In the genomic region with DNA sequence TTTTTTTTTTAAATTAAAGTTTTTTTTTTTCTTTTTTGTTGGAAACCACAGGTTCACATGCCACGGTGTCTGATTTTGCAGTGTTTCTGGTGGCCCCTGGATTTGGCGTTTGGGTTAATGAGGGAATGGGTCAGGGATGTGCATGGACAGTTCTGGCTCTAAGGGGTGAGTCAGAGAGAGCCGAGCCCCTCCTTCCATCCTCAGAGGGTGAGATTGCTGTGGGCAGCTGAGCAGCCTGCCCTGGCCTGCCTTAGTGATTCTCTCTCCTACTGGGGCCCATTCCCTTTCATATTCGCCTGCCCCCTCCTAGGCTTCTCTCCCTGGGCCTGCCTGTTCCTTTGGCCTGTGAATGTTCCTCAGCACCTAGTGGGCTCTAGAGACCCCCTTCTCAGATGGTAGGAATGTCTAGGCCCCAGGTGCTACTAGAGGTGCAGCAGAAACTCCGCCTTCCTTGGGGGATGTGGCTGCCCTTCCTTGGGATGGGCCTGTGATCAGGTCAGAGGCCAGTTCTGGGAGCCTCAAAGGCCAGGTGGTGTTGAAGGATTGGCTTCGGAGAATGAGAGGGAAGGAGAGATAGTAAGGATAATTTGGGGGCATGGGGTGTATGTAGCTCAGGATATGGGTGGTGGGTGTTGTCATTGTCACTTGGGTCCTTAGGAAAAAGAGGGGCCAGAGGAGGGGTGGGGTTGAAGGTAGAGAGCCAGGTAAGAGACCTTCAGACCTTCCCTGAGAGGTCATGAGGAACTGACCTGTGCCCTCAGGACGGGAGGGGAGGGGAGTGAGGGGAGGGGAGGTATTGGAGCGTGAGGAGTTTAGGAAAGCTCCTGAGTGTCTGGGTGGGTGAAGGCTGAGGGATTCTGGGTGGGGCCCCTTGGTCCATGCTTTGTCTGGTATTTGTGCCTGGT, we compare ENCODE assay signal across 11 cellular contexts. TPM values are rescaled to one million over a fixed set of nuclear protein-coding genes. Genes with fewer than 3 reads are reported as not detected.
DNase-seq lines count a peak whose midpoint lies in the region; ATAC-seq, FAIRE-seq and TF ChIP-seq lines count a peak whose summit lies in the region.
"Had no signal": no experiment of that assay in that cellular context is flagged by ENCODE, and none has a peak within 500 bp of the region (broad histone marks: within the 10 kb centered on the region; RNA-seq: fewer than 3 reads in every experiment).

No MANE protein-coding gene starts in this region.

- 0 out of 2 replicates have a peak overlapping the region, but pooled peaks have one; percentile 13 for H3K4me2 ChIP-seq in HCT116 (ENCODE audit: low read length)
- H3K4me2 ChIP-seq in K562 (ENCODE audit: insufficient read depth, low read length) = no peak overlapping the region

- H4K20me1 ChIP-seq in HCT116 (ENCODE audit: insufficient read depth) (peaks cover 4% of the 10 kb centered on the region; the same call in 1 of the 2 replicates), K562 (replicated peaks; ENCODE audit: control insufficient read depth, insufficient read depth, low read length) (0 out of 2 replicates have a peak, but pooled peaks cover 7% of the 10 kb centered on the region)

- RAD21 ChIA-PET in HCT116 (lab: Charles Lee; ENCODE audit: low non-redundant PET in 1 of 2, low total read pairs in 2 of 2, uncharacterized antibody in 2 of 2, unreplicated experiment in 2 of 2) = no interaction called here

- no TSS peak for BruUV-seq in A673 (replicated peaks; lab: Mats Ljungman, UMichigan)
- BruUV-seq in HCT116 (replicated peaks; lab: Mats Ljungman, UMichigan) = no TSS peak
- BruUV-seq in K562 (replicated peaks; lab: Mats Ljungman, UMichigan) = no TSS peak

- H3K27ac ChIP-seq in A673 (ENCODE audit: low read depth, low read length, poor library complexity, severe bottlenecking) (peak overlapping the region; percentile 64), HCT116 (ENCODE audit: low read depth, low read length) (no peak overlapping the region), K562 (ENCODE audit: extremely low read depth, low read depth, low read length) (no peak overlapping the region)

- ATAC-seq in HCT116 (no peak), K562 (peak; percentile 14), HG02642 (IDR thresholded peaks at IDR 0.05; ENCODE audit: poor library complexity, unreplicated experiment) (no peak)

- H3K4me3 ChIP-seq in A673 (ENCODE audit: low read depth, low read length, poor library complexity, severe bottlenecking) (no peak overlapping the region), HCT116 (replicated peaks in 1 of 2; ENCODE audit: low read depth in 1 of 2, low read length in 2 of 2) (no peak overlapping the region), K562 (no peak overlapping the region)

- 70% methylated on average over 8 of the region's 8 CpGs for WGBS in K562 (ENCODE audit: insufficient coverage, low coverage, missing lambda C conversion rate)

- TF ChIP-seq POLR2A in HCT116 (IDR thresholded peaks at IDR 0.05; ENCODE audit: borderline replicate concordance, extremely low read depth, insufficient read depth, insufficient read length) (no peak), K562 (conservative IDR thresholded peaks at IDR 0.05) (no peak)

- TF ChIP-seq RAD21 in HCT116 (IDR thresholded peaks at IDR 0.05; ENCODE audit: low read depth) (no peak), K562 (CRISPR knock-in tag; conservative IDR thresholded peaks at IDR 0.05 in 1 of 2, IDR thresholded peaks at IDR 0.05 in 1 of 2) (no peak)

- no peak for FAIRE-seq in K562 (lab: Jason Lieb, UNC)

- H3K27me3 ChIP-seq in A673 (replicated peaks; ENCODE audit: insufficient read depth, low read depth, low read length, poor library complexity) (no peaks in the 10 kb centered on the region), HCT116 (ENCODE audit: insufficient read depth, low read length) (no peaks in the 10 kb centered on the region), K562 (ENCODE audit: control insufficient read depth in 2 of 2, insufficient read depth in 2 of 2, low read length in 2 of 2) (no peaks in the 10 kb centered on the region)

- no peaks in the 10 kb centered on the region for H3K9me1 ChIP-seq in K562 (ENCODE audit: control insufficient read depth, insufficient read depth, low read length)

- no peak overlapping the region for H2AFZ ChIP-seq in HCT116 (ENCODE audit: low read depth, low read length, poor library complexity, severe bottlenecking)
- H2AFZ ChIP-seq in K562 (ENCODE audit: low read depth, low read length) = no peak overlapping the region

- CTCF ChIA-PET in A673 (lab: Charles Lee) = no interaction called here
- CTCF ChIA-PET in HCT116 (lab: Charles Lee) = interaction anchor here (1.0 to 3.3 kb wide), 3 partner anchors 15 to 34 kb away, joined by 3 to 25 read pairs (median 5); no protein-coding TSS in a partner anchor
- CTCF ChIA-PET in K562 (lab: Yijun Ruan, JAX; ENCODE audit: low intra/inter-chr PET ratio) = no interaction called here

- peaks cover 12% of the 10 kb centered on the region for H3K9me3 ChIP-seq in A673 (ENCODE audit: low read depth, low read length, poor library complexity, severe bottlenecking)
- peaks cover 0 to 6% of the 10 kb centered on the region in 2 experiments; a peak in 1 of 4 replicates for H3K9me3 ChIP-seq in HCT116 (ENCODE audit: control insufficient read depth in 1 of 2, insufficient read depth in 1 of 2, low read depth in 1 of 2, low read length in 2 of 2)
- H3K9me3 ChIP-seq in K562 (replicated peaks; ENCODE audit: control insufficient read depth, insufficient read depth, low read depth, low read length) = no peaks in the 10 kb centered on the region

- TF ChIP-seq CTCF in A673 (conservative IDR thresholded peaks at IDR 0.05; ENCODE audit: low read depth, low read length) (no peak), HCT116 (IDR thresholded peaks at IDR 0.05 in 2 of 3, conservative IDR thresholded peaks at IDR 0.05 in 1 of 3; ENCODE audit: borderline replicate concordance in 1 of 3, insufficient read depth in 1 of 3, low read depth in 2 of 3, low read length in 2 of 3) (no peak), K562 (IDR thresholded peaks at IDR 0.05 in 2 of 3, conservative IDR thresholded peaks at IDR 0.05 in 1 of 3; ENCODE audit: insufficient read depth in 2 of 3, low read depth in 1 of 3, low read length in 3 of 3) (no peak)

- DNase-seq in A673 (ENCODE audit: low spot score) (no peak), HCT116 (ENCODE audit: low read depth, low spot score) (no peak), K562 (ENCODE audit: extremely low read depth in 1 of 4, low spot score in 3 of 4) (no peak), myocyte (ENCODE audit: low read depth) (peak; percentile 59), anterior cingulate cortex (lab: John Stamatoyannopoulos, UW) (no peak), SIG-M5 (lab: John Stamatoyannopoulos, UW) (no peak), NCI-H446 (lab: John Stamatoyannopoulos, UW) (no peak)
- DNase-seq: NCI-H748 treated with DMSO at 0.1 percent for 48 hours; posterior cingulate gyrus; stimulated activated naive CD4-positive, alpha-beta T cell had no signal

- no peaks in the 10 kb centered on the region for H3K9me2 ChIP-seq in HCT116 (ENCODE audit: insufficient read depth)

- H3K4me1 ChIP-seq in A673 (ENCODE audit: insufficient read depth, low read length, poor library complexity, severe bottlenecking) (peaks cover 34% of the 10 kb centered on the region), HCT116 (ENCODE audit: control insufficient read depth in 1 of 2, insufficient read depth in 2 of 2, low read length in 2 of 2) (peaks cover 49 to 82% of the 10 kb centered on the region in 2 experiments), K562 (replicated peaks in 1 of 2; ENCODE audit: control insufficient read depth in 2 of 2, insufficient read depth in 2 of 2, low read length in 2 of 2) (peaks cover 13 to 20% of the 10 kb centered on the region in 2 experiments; a peak in 4 of 5 replicates)

- H3K79me2 ChIP-seq in HCT116 (ENCODE audit: insufficient read depth, low read length) (peaks cover 96% of the 10 kb centered on the region), K562 (ENCODE audit: control insufficient read depth, insufficient read depth, low read length) (peaks cover 94% of the 10 kb centered on the region)

- POLR2A ChIA-PET in A673 (lab: Charles Lee; ENCODE audit: low non-redundant PET) (no interaction called here), HCT116 (lab: Charles Lee) (interaction anchor here (0.8 kb wide), 1 partner anchor 15 kb away, joined by 3 read pairs; no protein-coding TSS in a partner anchor), K562 (lab: Yijun Ruan, JAX) (interaction anchor here (0.9 to 1.8 kb wide), 5 partner anchors 10 to 50 kb away, joined by 3 to 5 read pairs (median 3); no protein-coding TSS in a partner anchor)

- in situ Hi-C loops in K562 (cut with MboI) = no loop called here

- intact Hi-C loops in A673 (cut with micrococcal nuclease; ENCODE audit: unreplicated experiment) = no loop called here
- intact Hi-C loops in HCT116 (cut with micrococcal nuclease) = no loop called here
- intact Hi-C loops in K562 (cut with micrococcal nuclease) = no loop called here

- H3K36me3 ChIP-seq in A673 (ENCODE audit: insufficient read depth, low read length, poor library complexity, severe bottlenecking) = peaks cover 5% of the 10 kb centered on the region
- peaks cover 0 to 20% of the 10 kb centered on the region in 2 experiments; a peak in 1 of 4 replicates for H3K36me3 ChIP-seq in HCT116 (ENCODE audit: control insufficient read depth in 1 of 2, insufficient read depth in 2 of 2, low read length in 2 of 2)
- H3K36me3 ChIP-seq in K562 (ENCODE audit: control insufficient read depth, insufficient read depth, low read length) = peaks cover 68% of the 10 kb centered on the region

- no peak for TF ChIP-seq EP300 in K562 (IDR thresholded peaks at IDR 0.05; ENCODE audit: low read length)

- no peak overlapping the region; the same call in 1 of the 2 replicates for H3K9ac ChIP-seq in HCT116 (ENCODE audit: low read length)
- H3K9ac ChIP-seq in K562 (ENCODE audit: insufficient read depth in 1 of 2, low read depth in 2 of 2, low read length in 2 of 2) = peak overlapping the region in 1 of 2 experiments; percentile 6; a peak in 1 of 4 replicates

RNA-seq across cellular contexts. Expression of gene TSPAN14, which starts 19.8 kb away (rescaled TPM):
- total RNA-seq in A673 (2021) (50.4 and 55.8 TPM in 2 replicates), HCT116 (2021; ENCODE audit: unreplicated experiment) (86.8 TPM), K562 (2014; rRNA removed) (22.4 and 33.3 TPM in 2 replicates), K562 (2014; rRNA removed; fragmentation: Illumina TruSeq; extraction: Trizol) (19.0 and 23.3 TPM in 2 replicates), K562 (2015; rRNA removed; fragmentation: Illumina TruSeq; extraction: Trizol) (22.5 and 24.4 TPM in 2 replicates), K562 (2021) (89.2 and 92.9 TPM in 2 replicates), myocyte (54.6 and 79.8 TPM in 2 replicates)
- polyA plus RNA-seq in HCT116 (2012) = 61.9 and 66.2 TPM in 2 replicates
- total RNA-seq in K562 (2011; cell fraction: chromatin; rRNA removed; ENCODE audit: low replicate concordance) = 67.3 and 149 TPM in 2 replicates
- total RNA-seq in K562 (2011; cell fraction: nucleolus; rRNA removed) = 99.9 and 106 TPM in 2 replicates
- 117 and 138 TPM in 2 replicates for total RNA-seq in K562 (2011; cell fraction: nucleoplasm; rRNA removed)
- polyA plus RNA-seq in K562 (2011; rRNA removed) (42.9 and 65.1 TPM in 2 replicates), K562 (2014; fragmentation: Illumina TruSeq; extraction: Trizol) (65.0 and 66.6 TPM in 2 replicates), K562 (2014; fragmentation: Nextera tagmentation; extraction: Ambion mirVana) (1 to 10 TPM; 5.8 to 6.6 TPM), K562 (2014; rRNA removed) (47.2 and 57.2 TPM in 2 replicates)
- 52.8 and 88.0 TPM in 2 replicates for polyA plus RNA-seq in K562 (2011; cell fraction: cytosol; rRNA removed)
- 52.2 and 85.9 TPM in 2 replicates for polyA plus RNA-seq in K562 (2011; cell fraction: nucleus; rRNA removed)
- 44.4 and 57.4 TPM in 2 replicates for polyA plus RNA-seq in K562 (2012)
- 21.6 and 45.5 TPM in 2 replicates for polyA minus RNA-seq in K562 (2011; rRNA and poly(A)+ RNA removed)
- 28.6 and 45.2 TPM in 2 replicates for polyA minus RNA-seq in K562 (2011; cell fraction: cytosol; rRNA and poly(A)+ RNA removed)
- 20.1 and 21.1 TPM in 2 replicates for polyA minus RNA-seq in K562 (2011; cell fraction: nucleus; rRNA and poly(A)+ RNA removed)
- 39.8 TPM for polyA plus RNA-seq in myocyte (2012)
